In genomic region chr1:25579241-25579946, GRCh38 we compare ENCODE assay signal across 29 cellular contexts.
"Had no signal": no experiment of that assay in that cellular context is flagged by ENCODE, and none has a peak within 500 bp of the region (broad histone marks: within the 10 kb centered on the region; RNA-seq: fewer than 3 reads in every experiment).

No MANE protein-coding gene starts in this region.

- H2AFZ ChIP-seq: hepatocyte had no signal

- DNase-seq: activated CD4-positive, alpha-beta memory T cell treated with anti-CD3 and anti-CD28 coated beads for 36 hours; activated CD4-positive, alpha-beta T cell treated with anti-CD3 and anti-CD28 coated beads, Interleukin-2, amount 10 ng/mL, durations not matched to agents 24 days and 14 days; activated CD4-positive, CD25-positive, alpha-beta regulatory T cell treated with anti-CD3 and anti-CD28 coated beads, Interleukin-2, amount 50 U/mL, for 72 hours; activated CD8-positive, alpha-beta memory T cell treated with anti-CD3 and anti-CD28 coated beads, Interleukin-2, amount 50 U/mL, for 48 hours; activated naive CD8-positive, alpha-beta T cell treated with anti-CD3 and anti-CD28 coated beads, Interleukin-2, amount 50 U/mL, for 24 hours; activated T-cell treated with anti-CD3 and anti-CD28 coated beads, Interleukin-2, amount 50 U/mL, for 24 hours; amygdala; foreskin melanocyte; islet precursor cell; left cardiac atrium; left ventricle myocardium superior; mucosa of descending colon; nucleus accumbens; right cardiac atrium; stimulated activated CD4-positive, alpha-beta T cell treated with anti-CD3 and anti-CD28 coated beads, Interleukin-4, amount 100 ng/mL, for 1 hour; stimulated activated naive CD8-positive, alpha-beta T cell treated with anti-CD3 and anti-CD28 coated beads, Interleukin-15, Interleukin-2, amounts not matched to agents 100 U/mL and 50 U/mL, for 24 hours; T-helper 9 cell; testis; transverse colon; WERI-Rb-1 had no signal

- H3K27ac ChIP-seq: breast epithelium, esophagus muscularis mucosa, hepatocyte, testis, transverse colon, WERI-Rb-1 had no signal

- H3K27me3 ChIP-seq: breast epithelium, esophagus muscularis mucosa, hepatocyte, testis, transverse colon had no signal

- H3K27ac Mint-ChIP-seq: activated CD4-positive, alpha-beta memory T cell treated with anti-CD3 and anti-CD28 coated beads for 36 hours; activated CD4-positive, alpha-beta T cell treated with anti-CD3 and anti-CD28 coated beads, Interleukin-2, amount 10 ng/mL, durations not matched to agents 24 days and 14 days; activated naive CD4-positive, alpha-beta T cell treated with anti-CD3 and anti-CD28 coated beads, Interleukin-2, amount 50 U/mL, for 24 hours; activated naive CD8-positive, alpha-beta T cell treated with anti-CD3 and anti-CD28 coated beads, Interleukin-2, amount 50 U/mL, for 24 hours; activated T-cell treated with anti-CD3 and anti-CD28 coated beads, Interleukin-2, amount 50 U/mL, for 24 hours; dendritic cell treated with granulocyte-macrophage colony-stimulating factor and Interleukin-4, amounts not matched to agents 40 ng/mL and 50 ng/mL, for 4 days; endodermal cell; natural killer cell treated with Interleukin-12 subunit alpha and Interleukin-12 subunit beta and Interleukin-15 and Interleukin-18, amount 100 ng/mL, for 72 hours; T-helper 1 cell treated with Interleukin-12 subunit alpha and Interleukin-12 subunit beta and Interleukin-4 antibody, amounts not matched to agents 30 μg/mL and 1 μg/mL, for 36 hours had no signal

- H3K27me3 Mint-ChIP-seq: activated CD4-positive, alpha-beta memory T cell treated with anti-CD3 and anti-CD28 coated beads for 36 hours; activated naive CD4-positive, alpha-beta T cell treated with anti-CD3 and anti-CD28 coated beads, Interleukin-2, amount 50 U/mL, for 24 hours; activated naive CD8-positive, alpha-beta T cell treated with anti-CD3 and anti-CD28 coated beads, Interleukin-2, amount 50 U/mL, for 24 hours; activated T-cell treated with anti-CD3 and anti-CD28 coated beads, Interleukin-2, amount 50 U/mL, for 24 hours had no signal

- H3K4me3 Mint-ChIP-seq: activated CD4-positive, alpha-beta memory T cell treated with anti-CD3 and anti-CD28 coated beads for 36 hours; activated CD4-positive, alpha-beta T cell treated with anti-CD3 and anti-CD28 coated beads, Interleukin-2, amount 10 ng/mL, durations not matched to agents 24 days and 14 days; activated naive CD4-positive, alpha-beta T cell treated with anti-CD3 and anti-CD28 coated beads, Interleukin-2, amount 50 U/mL, for 24 hours; activated naive CD8-positive, alpha-beta T cell treated with anti-CD3 and anti-CD28 coated beads, Interleukin-2, amount 50 U/mL, for 24 hours; activated T-cell treated with anti-CD3 and anti-CD28 coated beads, Interleukin-2, amount 50 U/mL, for 24 hours; central memory CD8-positive, alpha-beta T cell; dendritic cell treated with granulocyte-macrophage colony-stimulating factor and Interleukin-4, amounts not matched to agents 40 ng/mL and 50 ng/mL, for 4 days; endodermal cell; natural killer cell treated with Interleukin-12 subunit alpha and Interleukin-12 subunit beta and Interleukin-15 and Interleukin-18, amount 100 ng/mL, for 72 hours; T-helper 1 cell treated with Interleukin-12 subunit alpha and Interleukin-12 subunit beta and Interleukin-4 antibody, amounts not matched to agents 30 μg/mL and 1 μg/mL, for 36 hours had no signal

- H3K9me3 Mint-ChIP-seq: activated CD4-positive, alpha-beta memory T cell treated with anti-CD3 and anti-CD28 coated beads for 36 hours; activated CD4-positive, alpha-beta T cell treated with anti-CD3 and anti-CD28 coated beads, Interleukin-2, amount 10 ng/mL, durations not matched to agents 24 days and 14 days; activated naive CD4-positive, alpha-beta T cell treated with anti-CD3 and anti-CD28 coated beads, Interleukin-2, amount 50 U/mL, for 24 hours; activated naive CD8-positive, alpha-beta T cell treated with anti-CD3 and anti-CD28 coated beads, Interleukin-2, amount 50 U/mL, for 24 hours; activated T-cell treated with anti-CD3 and anti-CD28 coated beads, Interleukin-2, amount 50 U/mL, for 24 hours; central memory CD8-positive, alpha-beta T cell; dendritic cell treated with granulocyte-macrophage colony-stimulating factor and Interleukin-4, amounts not matched to agents 40 ng/mL and 50 ng/mL, for 4 days; natural killer cell treated with Interleukin-12 subunit alpha and Interleukin-12 subunit beta and Interleukin-15 and Interleukin-18, amount 100 ng/mL, for 72 hours; T-helper 1 cell treated with Interleukin-12 subunit alpha and Interleukin-12 subunit beta and Interleukin-4 antibody, amounts not matched to agents 30 μg/mL and 1 μg/mL, for 36 hours had no signal

- ATAC-seq: activated naive CD8-positive, alpha-beta T cell treated with anti-CD3 and anti-CD28 coated beads, Interleukin-2, amount 50 U/mL, for 24 hours; left cardiac atrium; left ventricle myocardium superior; mucosa of descending colon; natural killer cell treated with Interleukin-12 subunit alpha and Interleukin-12 subunit beta and Interleukin-15 and Interleukin-18, amount 100 ng/mL, for 72 hours; right cardiac atrium; stimulated activated naive CD8-positive, alpha-beta T cell treated with anti-CD3 and anti-CD28 coated beads, Interleukin-15, Interleukin-2, amounts not matched to agents 100 U/mL and 50 U/mL, for 24 hours had no signal

- H3K79me2 ChIP-seq: hepatocyte had no signal

- H3K4me3 ChIP-seq: breast epithelium, esophagus muscularis mucosa, hepatocyte, mucosa of descending colon, testis, transverse colon had no signal

- H3K4me2 ChIP-seq: hepatocyte had no signal

- H3K4me1 Mint-ChIP-seq: activated CD4-positive, alpha-beta T cell treated with anti-CD3 and anti-CD28 coated beads, Interleukin-2, amount 10 ng/mL, durations not matched to agents 24 days and 14 days; central memory CD8-positive, alpha-beta T cell; endodermal cell had no signal

- H3K36me3 ChIP-seq: breast epithelium, esophagus muscularis mucosa, transverse colon, WERI-Rb-1 had no signal

- H3K9me3 ChIP-seq: breast epithelium, esophagus muscularis mucosa, mucosa of descending colon, testis, transverse colon had no signal

- H3K4me1 ChIP-seq: breast epithelium, esophagus muscularis mucosa, testis, transverse colon had no signal

- H3K36me3 Mint-ChIP-seq: activated CD4-positive, alpha-beta memory T cell treated with anti-CD3 and anti-CD28 coated beads for 36 hours; activated naive CD4-positive, alpha-beta T cell treated with anti-CD3 and anti-CD28 coated beads, Interleukin-2, amount 50 U/mL, for 24 hours; natural killer cell treated with Interleukin-12 subunit alpha and Interleukin-12 subunit beta and Interleukin-15 and Interleukin-18, amount 100 ng/mL, for 72 hours had no signal
